8 cellular contexts compared by ENCODE assay signal in genomic region chr14:77025744-77026165, GRCh38. TPM values are rescaled to one million over a fixed set of nuclear protein-coding genes. Genes with fewer than 3 reads are reported as not detected.
DNase-seq lines count a peak whose midpoint lies in the region; ATAC-seq, FAIRE-seq and TF ChIP-seq lines count a peak whose summit lies in the region.

No MANE protein-coding gene starts in this region.

- no peak for TF ChIP-seq RAD21 in K562 (CRISPR knock-in tag; conservative IDR thresholded peaks at IDR 0.05 in 1 of 2, IDR thresholded peaks at IDR 0.05 in 1 of 2)
- TF ChIP-seq RAD21 in liver (IDR thresholded peaks at IDR 0.05) = no peak

- BruUV-seq in K562 (replicated peaks; lab: Mats Ljungman, UMichigan) = no TSS peak

- H3K4me2 ChIP-seq in K562 (ENCODE audit: insufficient read depth, low read length) = no peak overlapping the region; the same call in 1 of the 2 replicates

- H3K27me3 Mint-ChIP-seq in activated T-cell treated with anti-CD3 and anti-CD28 coated beads, Interleukin-2, amount 50 U/mL, for 4 hours (ENCODE audit: low read depth) = no peaks in the 10 kb centered on the region

- peaks cover 25 to 57% of the 10 kb centered on the region in 2 experiments for H3K4me1 ChIP-seq in K562 (replicated peaks in 1 of 2; ENCODE audit: control insufficient read depth in 2 of 2, insufficient read depth in 2 of 2, low read length in 2 of 2)
- H3K4me1 ChIP-seq in liver (ENCODE audit: control insufficient read depth in 4 of 4, insufficient read depth in 4 of 4, low read length in 3 of 4) = peaks cover 15 to 51% (median 32%) of the 10 kb centered on the region in 4 donors
- H3K4me1 ChIP-seq in transverse colon = peaks cover 49 to 71% (median 63%) of the 10 kb centered on the region in 4 donors

- peaks cover 42% of the 10 kb centered on the region for H3K79me2 ChIP-seq in K562 (ENCODE audit: control insufficient read depth, insufficient read depth, low read length)

- H3K9me3 Mint-ChIP-seq in activated T-cell treated with anti-CD3 and anti-CD28 coated beads, Interleukin-2, amount 50 U/mL, for 4 hours = no peaks in the 10 kb centered on the region

- TF ChIP-seq POLR2A in K562 (conservative IDR thresholded peaks at IDR 0.05) (no peak), transverse colon (IDR thresholded peaks at IDR 0.05) (no peak)

- ATAC-seq in activated T-cell treated with anti-CD3 and anti-CD28 coated beads, Interleukin-2, amount 50 U/mL, for 4 hours = no peak
- no peak for ATAC-seq in K562
- no peak for ATAC-seq in GM18502 (IDR thresholded peaks at IDR 0.05; ENCODE audit: poor library complexity, unreplicated experiment)
- no peak for ATAC-seq in HG03095 (IDR thresholded peaks at IDR 0.05; ENCODE audit: unreplicated experiment)

- H3K4me1 Mint-ChIP-seq in activated T-cell treated with anti-CD3 and anti-CD28 coated beads, Interleukin-2, amount 50 U/mL, for 4 hours (ENCODE audit: low read depth) = peaks cover 56% of the 10 kb centered on the region

- no peak for TF ChIP-seq CTCF in K562 (IDR thresholded peaks at IDR 0.05 in 2 of 3, conservative IDR thresholded peaks at IDR 0.05 in 1 of 3; ENCODE audit: insufficient read depth in 2 of 3, low read depth in 1 of 3, low read length in 3 of 3)
- no peak for TF ChIP-seq CTCF in liver (IDR thresholded peaks at IDR 0.05; ENCODE audit: low read depth, low read length, missing input control)
- peak in 1 of 5 experiments; percentile 10 for TF ChIP-seq CTCF in transverse colon (IDR thresholded peaks at IDR 0.05)

- CTCF ChIA-PET in K562 (lab: Yijun Ruan, JAX; ENCODE audit: low intra/inter-chr PET ratio) = no interaction called here

- H3K4me3 Mint-ChIP-seq in activated T-cell treated with anti-CD3 and anti-CD28 coated beads, Interleukin-2, amount 50 U/mL, for 4 hours = peak overlapping the region; percentile 54

- in situ Hi-C loops in K562 (cut with MboI) = no loop called here
- in situ Hi-C loops in transverse colon (cut with MboI; ENCODE audit: low pct_ligation_motif_present in 1 of 4, low pct_unique_long_range_greater_than_20kb in 1 of 4, low sequenced_read_pairs in 3 of 4) = no loop called here

- WGBS in K562 (ENCODE audit: insufficient coverage, low coverage, missing lambda C conversion rate) = 100% methylated on average over 9 of the region's 42 CpGs
- WGBS in liver = 32% methylated on average over 42 of the region's 42 CpGs
- WGBS in transverse colon (ENCODE audit: low coverage in 1 of 2), 2 donors = 68 to 80% methylated on average over 1 to 26 of the region's 42 CpGs

- intact Hi-C loops in K562 (cut with micrococcal nuclease) = loop anchor here (5.0 to 10.0 kb wide), 2 partner anchors 63 to 111 kb away; no protein-coding TSS in a partner anchor
- intact Hi-C loops in transverse colon (cut with DNase I; ENCODE audit: low total_unique reads) = loop anchor here (5.0 kb wide), 1 partner anchor 108 kb away; no protein-coding TSS in a partner anchor

- H3K4me3 ChIP-seq in K562 = peak overlapping the region; percentile 65; the same call in 1 of the 2 replicates
- H3K4me3 ChIP-seq in liver (ENCODE audit: low read depth in 1 of 3, low read length in 3 of 3) = peak overlapping the region; percentile 63 to 96 (median 79)
- peak overlapping the region; percentile 73 to 77 (median 76) for H3K4me3 ChIP-seq in transverse colon

- peaks cover 5% of the 10 kb centered on the region for H3K9me1 ChIP-seq in K562 (ENCODE audit: control insufficient read depth, insufficient read depth, low read length)

- no peak overlapping the region for H2AFZ ChIP-seq in K562 (ENCODE audit: low read depth, low read length)

- H3K36me3 Mint-ChIP-seq in activated T-cell treated with anti-CD3 and anti-CD28 coated beads, Interleukin-2, amount 50 U/mL, for 4 hours (ENCODE audit: insufficient read depth) = peaks cover 7% of the 10 kb centered on the region

- H3K9me3 ChIP-seq in K562 (replicated peaks; ENCODE audit: control insufficient read depth, insufficient read depth, low read depth, low read length) (no peaks in the 10 kb centered on the region), liver (ENCODE audit: control insufficient read depth in 4 of 4, low read length in 3 of 4) (no peaks in the 10 kb centered on the region), transverse colon (no peaks in the 10 kb centered on the region)

- H3K27ac ChIP-seq in K562 (ENCODE audit: extremely low read depth, low read depth, low read length) (no peak overlapping the region), liver (ENCODE audit: low read depth in 1 of 2, low read length in 2 of 2) (peak overlapping the region; percentile 98 to 99), transverse colon (peak overlapping the region; percentile 99 to 100 (median 100))

- no peak for FAIRE-seq in K562 (lab: Jason Lieb, UNC)

- POLR2A ChIA-PET in K562 (lab: Yijun Ruan, JAX) = interaction anchor here (0.8 kb wide), 1 partner anchor 8 kb away, joined by 5 read pairs; no protein-coding TSS in a partner anchor

- H4K20me1 ChIP-seq in K562 (replicated peaks; ENCODE audit: control insufficient read depth, insufficient read depth, low read length) = peaks cover 4% of the 10 kb centered on the region; the same call in 1 of the 2 replicates

- H3K27me3 ChIP-seq in K562 (ENCODE audit: control insufficient read depth in 2 of 2, insufficient read depth in 2 of 2, low read length in 2 of 2) (no peaks in the 10 kb centered on the region), liver (ENCODE audit: control insufficient read depth in 4 of 4, insufficient read depth in 4 of 4, low read length in 3 of 4) (no peaks in the 10 kb centered on the region), transverse colon (no peaks in the 10 kb centered on the region)

- no peak for DNase-seq in activated T-cell treated with anti-CD3 and anti-CD28 coated beads, Interleukin-2, amount 50 U/mL, for 4 hours
- DNase-seq in activated T-cell treated with anti-CD3 and anti-CD28 coated beads for 4 hours (no peak), K562 (ENCODE audit: extremely low read depth in 1 of 4, low spot score in 3 of 4) (no peak), transverse colon (no peak), NCI-H146 treated with DMSO at 0.1 percent for 48 hours (lab: John Stamatoyannopoulos, UW; ENCODE audit: unreplicated experiment) (no peak)

- H3K9ac ChIP-seq in K562 (ENCODE audit: insufficient read depth in 1 of 2, low read depth in 2 of 2, low read length in 2 of 2) (peak overlapping the region in 1 of 2 experiments; percentile 80; a peak in 2 of 4 replicates), liver (ENCODE audit: low read depth in 1 of 2, low read length in 2 of 2) (peak overlapping the region in 1 of 2 donors; percentile 87)

- H3K36me3 ChIP-seq in K562 (ENCODE audit: control insufficient read depth, insufficient read depth, low read length) (peaks cover 24% of the 10 kb centered on the region; the same call in 2 of the 3 replicates), liver (ENCODE audit: control insufficient read depth in 4 of 4, insufficient read depth in 3 of 4, low read depth in 1 of 4, low read length in 3 of 4) (peaks cover 0 to 2% (median 0%) of the 10 kb centered on the region in 4 donors), transverse colon (no peaks in the 10 kb centered on the region)

- TF ChIP-seq EP300 in K562 (IDR thresholded peaks at IDR 0.05; ENCODE audit: low read length) (no peak), transverse colon (IDR thresholded peaks at IDR 0.05; ENCODE audit: low read depth) (no peak)

TF ChIP-seq in liver, 16 proteins besides CTCF, POLR2A, EP300 and RAD21 (continues in another document):
- TF ChIP-seq TAF1 (conservative IDR thresholded peaks at IDR 0.05) (no peak), MAX (IDR thresholded peaks at IDR 0.05) (no peak), FOXA2 (IDR thresholded peaks at IDR 0.05) (no peak), RXRA (IDR thresholded peaks at IDR 0.05) (no peak), NR2F2 (IDR thresholded peaks at IDR 0.05) (no peak), YY1 (IDR thresholded peaks at IDR 0.05) (no peak), ZBTB33 (IDR thresholded peaks at IDR 0.05) (no peak)

RNA-seq across cellular contexts. Expression of gene IRF2BPL, which starts 2.8 kb away (rescaled TPM):
- 10 to 100 TPM; 29.5 to 37.1 (median 32.7) TPM for total RNA-seq in activated T-cell treated with anti-CD3 and anti-CD28 coated beads, Interleukin-2, amount 50 U/mL, for 4 hours
- 1.8 and 3.8 TPM in 2 replicates for total RNA-seq in K562 (2011; cell fraction: chromatin; rRNA removed; ENCODE audit: low replicate concordance)
- 5.5 and 6.5 TPM in 2 replicates for total RNA-seq in K562 (2011; cell fraction: nucleolus; rRNA removed)
- 2.5 and 3.7 TPM in 2 replicates for total RNA-seq in K562 (2011; cell fraction: nucleoplasm; rRNA removed)
- 14.4 and 18.2 TPM in 2 replicates for total RNA-seq in K562 (2014; rRNA removed)
- total RNA-seq in K562 (2014; rRNA removed; fragmentation: Illumina TruSeq; extraction: Trizol) = 2.4 and 2.5 TPM in 2 replicates
- 4.2 and 5.1 TPM in 2 replicates for total RNA-seq in K562 (2015; rRNA removed; fragmentation: Illumina TruSeq; extraction: Trizol)
- total RNA-seq in K562 (2021) = 21.6 and 22.1 TPM in 2 replicates
- 1.3 and 2.8 TPM in 2 replicates for polyA plus RNA-seq in K562 (2011; rRNA removed)
- polyA plus RNA-seq in K562 (2011; cell fraction: cytosol; rRNA removed) = 1.7 and 4.5 TPM in 2 replicates
- polyA plus RNA-seq in K562 (2011; cell fraction: nucleus; rRNA removed) = 3.2 and 4.7 TPM in 2 replicates
- 16.8 and 19.2 TPM in 2 replicates for polyA plus RNA-seq in K562 (2012)
- 2.5 and 3.6 TPM in 2 replicates for polyA plus RNA-seq in K562 (2014; fragmentation: Illumina TruSeq; extraction: Trizol)
- under 1 TPM; 0.52 to 0.75 TPM for polyA plus RNA-seq in K562 (2014; fragmentation: Nextera tagmentation; extraction: Ambion mirVana)
- polyA plus RNA-seq in K562 (2014; rRNA removed) = 6.5 and 6.9 TPM in 2 replicates
- polyA minus RNA-seq in K562 (2011; rRNA and poly(A)+ RNA removed) = 2.2 TPM in 2 replicates
- polyA minus RNA-seq in K562 (2011; cell fraction: cytosol; rRNA and poly(A)+ RNA removed) = 6.6 and 10.5 TPM in 2 replicates
- 3.1 and 5.6 TPM in 2 replicates for polyA minus RNA-seq in K562 (2011; cell fraction: nucleus; rRNA and poly(A)+ RNA removed)
- total RNA-seq in liver = 10 to 100 TPM in 1 of 2 donors, 1 to 10 TPM in 1; 7.6 to 15.8 TPM
- polyA plus RNA-seq in liver = 1 to 10 TPM; 3.8 to 7.1 TPM
- total RNA-seq in transverse colon = 10 to 100 TPM; 21.0 to 53.5 (median 32.5) TPM
